In genomic region chr16:11977206-11978041, GRCh38 we compare ENCODE assay signal across 1 cellular context.
TF ChIP-seq lines count a peak whose summit lies in the region.

No MANE protein-coding gene starts in this region.

TF ChIP-seq in HepG2, 621 proteins besides CTCF, POLR2A, EP300 and RAD21:
- TF ChIP-seq ZNF280D (CRISPR knock-in tag; IDR thresholded peaks at IDR 0.05) (0 out of 2 replicates have a peak, but pooled peaks have one; percentile 15), HOXA9 (CRISPR knock-in tag; IDR thresholded peaks at IDR 0.05; ENCODE audit: borderline replicate concordance) (0 out of 2 replicates have a peak, but pooled peaks have one; percentile 51), ZNF841 (CRISPR knock-in tag; IDR thresholded peaks at IDR 0.05; ENCODE audit: borderline replicate concordance) (peak; percentile 36; the same call in 1 of the 2 replicates), NFRKB (IDR thresholded peaks at IDR 0.05) (no peak), ZEB1 (IDR thresholded peaks at IDR 0.05; ENCODE audit: insufficient replicate concordance, low read depth) (peak; percentile 7), BCL3 (CRISPR knock-in tag; IDR thresholded peaks at IDR 0.05) (no peak), FOXJ3 (CRISPR knock-in tag; IDR thresholded peaks at IDR 0.05; ENCODE audit: borderline replicate concordance) (no peak), STAG1 (CRISPR knock-in tag; IDR thresholded peaks at IDR 0.05) (no peak), ZNF790 (CRISPR knock-in tag; IDR thresholded peaks at IDR 0.05; ENCODE audit: borderline replicate concordance) (no peak), ZNF691 (CRISPR knock-in tag; IDR thresholded peaks at IDR 0.05; ENCODE audit: borderline replicate concordance, low read depth) (no peak), ZNF275 (CRISPR knock-in tag; IDR thresholded peaks at IDR 0.05; ENCODE audit: borderline replicate concordance) (0 out of 2 replicates have a peak, but pooled peaks have one; percentile 21), NR2F1 (CRISPR knock-in tag; IDR thresholded peaks at IDR 0.05) (no peak), LCORL (IDR thresholded peaks at IDR 0.05) (no peak; the same call in 1 of the 2 replicates), LCORL (CRISPR knock-in tag; IDR thresholded peaks at IDR 0.05) (0 out of 2 replicates have a peak, but pooled peaks have one; percentile 37), ZBTB20 (CRISPR knock-in tag; IDR thresholded peaks at IDR 0.05; ENCODE audit: borderline replicate concordance, low read depth) (peak; percentile 14; the same call in 1 of the 2 replicates), KMT2B (CRISPR knock-in tag; IDR thresholded peaks at IDR 0.05) (0 out of 2 replicates have a peak, but pooled peaks have one; percentile 17), KLF12 (CRISPR knock-in tag; IDR thresholded peaks at IDR 0.05; ENCODE audit: borderline replicate concordance) (no peak), SKIL (CRISPR knock-in tag; IDR thresholded peaks at IDR 0.05; ENCODE audit: borderline replicate concordance) (peak; percentile 56; the same call in 1 of the 2 replicates), ZNF451 (CRISPR knock-in tag; IDR thresholded peaks at IDR 0.05) (0 out of 2 replicates have a peak, but pooled peaks have one; percentile 24), UBTF (CRISPR knock-in tag; IDR thresholded peaks at IDR 0.05) (no peak), ZBTB4 (CRISPR knock-in tag; IDR thresholded peaks at IDR 0.05; ENCODE audit: borderline replicate concordance) (no peak), ZNF788 (CRISPR knock-in tag; IDR thresholded peaks at IDR 0.05; ENCODE audit: borderline replicate concordance) (0 out of 2 replicates have a peak, but pooled peaks have one; percentile 12), ZNF337 (CRISPR knock-in tag; IDR thresholded peaks at IDR 0.05; ENCODE audit: borderline replicate concordance, low read depth) (no peak), RBM39 (IDR thresholded peaks at IDR 0.05; ENCODE audit: low read depth, low read length, poor library complexity, severe bottlenecking) (no peak), TP53 (CRISPR knock-in tag; conservative IDR thresholded peaks at IDR 0.05) (no peak), TERF1 (CRISPR knock-in tag; IDR thresholded peaks at IDR 0.05) (no peak), MLXIP (CRISPR knock-in tag; IDR thresholded peaks at IDR 0.05; ENCODE audit: borderline replicate concordance) (no peak), ZNF746 (CRISPR knock-in tag; IDR thresholded peaks at IDR 0.05) (0 out of 2 replicates have a peak, but pooled peaks have one; percentile 19), SMAD1 (CRISPR knock-in tag; IDR thresholded peaks at IDR 0.05; ENCODE audit: borderline replicate concordance, low read depth) (peak; percentile 36; the same call in 1 of the 2 replicates), KAT7 (CRISPR knock-in tag; IDR thresholded peaks at IDR 0.05; ENCODE audit: borderline replicate concordance) (no peak), TSC22D2 (CRISPR knock-in tag; IDR thresholded peaks at IDR 0.05; ENCODE audit: borderline replicate concordance) (0 out of 2 replicates have a peak, but pooled peaks have one; percentile 45), BATF2 (CRISPR knock-in tag; IDR thresholded peaks at IDR 0.05) (peak; percentile 67; the same call in 1 of the 2 replicates), ZKSCAN5 (CRISPR knock-in tag; IDR thresholded peaks at IDR 0.05) (peak; percentile 53; the same call in 1 of the 2 replicates), TGIF2 (CRISPR knock-in tag; IDR thresholded peaks at IDR 0.05) (no peak), ZNF589 (CRISPR knock-in tag; conservative IDR thresholded peaks at IDR 0.05) (0 out of 2 replicates have a peak, but pooled peaks have one; percentile 57), ZNF552 (CRISPR knock-in tag; IDR thresholded peaks at IDR 0.05; ENCODE audit: borderline replicate concordance) (no peak), NR1H2 (CRISPR knock-in tag; IDR thresholded peaks at IDR 0.05; ENCODE audit: borderline replicate concordance, low read depth) (no peak), ZFP41 (CRISPR knock-in tag; IDR thresholded peaks at IDR 0.05; ENCODE audit: borderline replicate concordance) (0 out of 2 replicates have a peak, but pooled peaks have one; percentile 10), NFATC3 (CRISPR knock-in tag; IDR thresholded peaks at IDR 0.05) (0 out of 2 replicates have a peak, but pooled peaks have one; percentile 8), ZNF432 (CRISPR knock-in tag; IDR thresholded peaks at IDR 0.05; ENCODE audit: borderline replicate concordance) (peak; percentile 11; the same call in 1 of the 2 replicates), SP140L (CRISPR knock-in tag; IDR thresholded peaks at IDR 0.05; ENCODE audit: borderline replicate concordance) (no peak)
